1 cellular context compared by ENCODE assay signal in the genomic region with DNA sequence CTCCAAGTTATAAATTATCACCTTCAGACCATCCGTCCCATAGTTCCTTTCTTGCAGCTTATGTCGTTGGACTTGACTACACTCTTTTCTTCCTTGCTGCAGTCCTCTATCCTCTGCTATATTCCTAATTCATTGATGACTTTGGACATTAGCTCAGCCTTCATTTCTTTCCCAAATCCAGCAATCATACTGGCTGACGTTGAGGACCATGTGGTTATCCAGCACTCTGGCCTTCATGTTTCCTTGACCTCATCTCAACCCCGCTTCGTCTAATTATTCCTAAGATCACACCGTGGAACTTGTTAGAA.
TF ChIP-seq lines count a peak whose summit lies in the region.

No MANE protein-coding gene starts in this region.

TF ChIP-seq in HepG2, 621 proteins besides CTCF, POLR2A, EP300 and RAD21:
- TF ChIP-seq RBM22 (optimal IDR thresholded peaks at IDR 0.05; ENCODE audit: low read length) (peak; percentile 3), ZNF784 (CRISPR knock-in tag; IDR thresholded peaks at IDR 0.05; ENCODE audit: borderline replicate concordance) (no peak)
TF ChIP-seq in HepG2: peak in this region for 1.
